Comparison of ENCODE assay signal across 18 cellular contexts in the genomic region with DNA sequence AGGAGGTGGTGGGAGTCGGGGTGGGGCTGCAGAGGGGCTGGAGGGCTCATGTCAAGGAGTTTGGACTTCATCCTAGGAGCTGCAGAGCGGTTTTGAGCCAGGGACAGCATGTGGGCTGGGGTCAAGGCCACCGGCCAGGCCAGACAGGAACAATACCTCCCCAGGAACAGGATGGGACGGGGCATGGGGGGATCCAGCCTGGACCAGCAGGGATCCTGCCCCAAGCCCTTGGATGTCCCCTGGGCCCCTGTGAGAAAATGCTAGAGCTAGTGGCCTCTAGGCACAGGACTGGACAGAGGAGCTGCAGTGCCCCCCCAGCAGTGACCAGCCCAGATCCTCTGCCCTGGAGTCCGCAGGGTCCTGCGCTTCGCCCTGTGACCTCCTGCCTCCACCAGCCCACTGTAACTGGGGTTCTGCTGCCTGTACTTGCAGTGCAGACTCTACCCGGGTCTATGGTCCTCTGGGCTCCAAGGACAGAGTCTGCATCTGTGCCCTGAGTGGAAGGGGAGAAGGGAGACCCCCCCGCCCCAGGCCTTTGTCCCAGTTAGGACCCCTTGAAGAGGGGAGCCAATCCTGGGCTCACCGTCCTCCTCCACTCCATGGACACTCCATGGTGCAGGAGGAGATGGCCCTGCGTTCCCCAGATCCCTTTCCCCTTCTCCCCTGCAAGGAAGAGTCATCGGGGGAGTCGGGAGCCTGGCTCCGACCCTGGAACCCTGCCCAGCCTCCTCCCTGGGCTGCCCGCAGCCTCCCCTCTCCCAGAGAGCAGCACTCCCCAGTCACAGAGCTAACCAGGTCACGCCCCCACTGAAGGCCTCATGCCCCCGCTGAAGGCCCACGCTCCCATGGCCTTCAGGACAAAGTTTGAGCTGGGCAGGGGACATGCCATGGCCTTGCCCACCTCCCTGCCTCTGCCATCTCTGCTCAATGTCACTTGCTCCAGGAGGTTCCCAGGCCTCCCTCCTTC. TPM values are rescaled to one million over a fixed set of nuclear protein-coding genes. Genes with fewer than 3 reads are reported as not detected.
DNase-seq lines count a peak whose midpoint lies in the region; ATAC-seq, FAIRE-seq and TF ChIP-seq lines count a peak whose summit lies in the region.
"Had no signal": no experiment of that assay in that cellular context is flagged by ENCODE, and none has a peak within 500 bp of the region (broad histone marks: within the 10 kb centered on the region; RNA-seq: fewer than 3 reads in every experiment).

No MANE protein-coding gene starts in this region.

- H3K79me2 ChIP-seq in H1 (ENCODE audit: control insufficient read depth in 1 of 2, insufficient read depth in 2 of 2, low read length in 2 of 2), result no peaks in the 10 kb centered on the region

- TF ChIP-seq RAD21 in IMR-90 (IDR thresholded peaks at IDR 0.05; ENCODE audit: low read length) (no peak), H1 (IDR thresholded peaks at IDR 0.05 in 1 of 2, conservative IDR thresholded peaks at IDR 0.05 in 1 of 2; ENCODE audit: low read depth in 2 of 2, low read length in 2 of 2) (no peak)

- 0 out of 2 replicates have a peak, but pooled peaks cover 2% of the 10 kb centered on the region for H3K9me1 ChIP-seq in IMR-90 (ENCODE audit: insufficient read depth, low read length)

- H3K79me1 ChIP-seq in IMR-90 (ENCODE audit: low read depth in 1 of 2, low read length in 2 of 2) (peaks cover 9 to 35% of the 10 kb centered on the region in 2 experiments; a peak in 3 of 4 replicates), H1 (ENCODE audit: low read depth, low read length) (no peaks in the 10 kb centered on the region)

- H3K4me1 ChIP-seq in BLaER1 (peaks cover 52% of the 10 kb centered on the region), IMR-90 (ENCODE audit: control insufficient read depth, insufficient read depth, low read length) (peaks cover 7% of the 10 kb centered on the region; the same call in 1 of the 2 replicates), H1 (replicated peaks in 1 of 4; ENCODE audit: control insufficient read depth in 3 of 4, insufficient read depth in 4 of 4, low read length in 3 of 4) (peaks cover 0 to 19% (median 14%) of the 10 kb centered on the region in 4 experiments; a peak in 6 of 7 replicates), lower lobe of right lung (peaks cover 34% of the 10 kb centered on the region)

- H3K9me3 ChIP-seq in BLaER1, result no peaks in the 10 kb centered on the region; the same call in 1 of the 2 replicates
- H3K9me3 ChIP-seq in IMR-90 (ENCODE audit: control insufficient read depth, insufficient read depth, low read length), result no peaks in the 10 kb centered on the region
- H3K9me3 ChIP-seq in H1 (ENCODE audit: insufficient read depth in 2 of 2, low read depth in 1 of 2, low read length in 1 of 2), result no peaks in the 10 kb centered on the region
- no peaks in the 10 kb centered on the region for H3K9me3 ChIP-seq in lower lobe of right lung

- no peak overlapping the region for H3K14ac ChIP-seq in IMR-90 (replicated peaks; ENCODE audit: low read depth, low read length)
- H3K14ac ChIP-seq in H1 (ENCODE audit: insufficient read length), result no peak overlapping the region

- no peak overlapping the region for H3K18ac ChIP-seq in IMR-90 (ENCODE audit: low read depth, low read length)
- H3K18ac ChIP-seq in H1 (ENCODE audit: extremely low read depth, low read length), result no peak overlapping the region

- DNase-seq in IMR-90 (no peak), H1 (ENCODE audit: low read depth in 1 of 2, low spot score in 2 of 2) (no peak), posterior vena cava (ENCODE audit: low spot score) (peak; percentile 72), brain microvascular endothelial cell (no peak), lower lobe of right lung (no peak)
- DNase-seq: COR-L47, DMS153, EL, NCI-H1417, NCI-H2029, NCI-H2171, NCI-H446, NCI-H69 had no signal

- H4K20me1 ChIP-seq in BLaER1 (peaks cover 59% of the 10 kb centered on the region), IMR-90 (ENCODE audit: insufficient read depth, low read length) (peaks cover 35% of the 10 kb centered on the region), H1 (replicated peaks in 1 of 2; ENCODE audit: control insufficient read depth in 1 of 2, insufficient read depth in 2 of 2, low read length in 2 of 2) (peaks cover 0 to 8% of the 10 kb centered on the region in 2 experiments)

- H3K36me3 ChIP-seq in BLaER1 (peaks cover 24% of the 10 kb centered on the region; the same call in 1 of the 2 replicates), IMR-90 (ENCODE audit: control insufficient read depth, insufficient read depth, low read length) (no peaks in the 10 kb centered on the region; the same call in 1 of the 2 replicates), H1 (ENCODE audit: control insufficient read depth in 2 of 4, insufficient read depth in 4 of 4, low read length in 3 of 4) (no peaks in the 10 kb centered on the region), brain microvascular endothelial cell (replicated peaks) (no peaks in the 10 kb centered on the region), lower lobe of right lung (no peaks in the 10 kb centered on the region)

- H3K4me2 ChIP-seq in BLaER1 (no peak overlapping the region), IMR-90 (ENCODE audit: low read depth, low read length) (no peak overlapping the region), H1 (ENCODE audit: insufficient read depth in 1 of 2, low read depth in 2 of 2, low read length in 2 of 2) (no peak overlapping the region)

- no TSS peak for BruUV-seq in IMR-90 (replicated peaks; lab: Mats Ljungman, UMichigan)

- TF ChIP-seq EP300 in H1 (IDR thresholded peaks at IDR 0.05; ENCODE audit: borderline replicate concordance in 1 of 2, low read depth in 2 of 2, low read length in 2 of 2), result no peak

- POLR2A ChIA-PET in IMR-90 (lab: Charles Lee; ENCODE audit: unreplicated experiment) (no interaction called here), H1 (lab: Charles Lee; ENCODE audit: partially characterized antibody) (interaction anchor here (0.6 to 6.0 kb wide), 6 partner anchors 12 to 246 kb away, joined by 3 to 26 read pairs (median 5); a partner anchor contains a TSS)

- H3K23ac ChIP-seq in IMR-90 (ENCODE audit: low read depth, low read length), result no peak overlapping the region
- no peak overlapping the region for H3K23ac ChIP-seq in H1 (ENCODE audit: insufficient read length)

- H2BK20ac ChIP-seq in IMR-90 (ENCODE audit: low read depth, low read length) (no peak overlapping the region), H1 (ENCODE audit: low read length) (no peak overlapping the region)

- no peak overlapping the region for H3K4me3 ChIP-seq in BLaER1
- H3K4me3 ChIP-seq in IMR-90 (ENCODE audit: insufficient read depth, low read depth, low read length), result no peak overlapping the region
- no peak overlapping the region for H3K4me3 ChIP-seq in H1 (ENCODE audit: extremely low read depth in 1 of 4, insufficient read depth in 2 of 4, low read depth in 3 of 4, low read length in 4 of 4)
- H3K4me3 ChIP-seq in brain microvascular endothelial cell (ENCODE audit: low read depth, low read length), result no peak overlapping the region
- no peak overlapping the region for H3K4me3 ChIP-seq in lower lobe of right lung
- H3K4me3 ChIP-seq: HAP-1, SJSA1 had no signal

- TF ChIP-seq CTCF in IMR-90 (conservative IDR thresholded peaks at IDR 0.05; ENCODE audit: low read depth, low read length), result no peak
- no peak for TF ChIP-seq CTCF in H1 (IDR thresholded peaks at IDR 0.05; ENCODE audit: control extremely low read depth in 1 of 3, insufficient read depth in 1 of 3, low read depth in 1 of 3, low read length in 3 of 3)
- TF ChIP-seq CTCF in brain microvascular endothelial cell (IDR thresholded peaks at IDR 0.05; ENCODE audit: low read depth, low read length, missing control alignments), result no peak
- no peak for TF ChIP-seq CTCF in lower lobe of right lung (IDR thresholded peaks at IDR 0.05)

- WGBS in IMR-90 (ENCODE audit: extremely low coverage in 2 of 2, insufficient read length in 1 of 2), 2 experiments, result 80% methylated on average over 1 of the region's 18 CpGs; no CpG with 5 or more reads in 1 of the 2 experiments
- WGBS in H1 (ENCODE audit: extremely low coverage in 1 of 2, insufficient coverage in 1 of 2, insufficient read length in 1 of 2, insufficient replicate concordance in 2 of 2, low coverage in 1 of 2, low lambda C conversion rate in 2 of 2, missing lambda C conversion rate in 1 of 2), 2 experiments, result 89% methylated on average over 13 of the region's 18 CpGs; no CpG with 5 or more reads in 1 of the 2 experiments

- H2BK120ac ChIP-seq in IMR-90 (ENCODE audit: low read depth, low read length) (no peak overlapping the region), H1 (replicated peaks; ENCODE audit: low read depth, low read length) (no peak overlapping the region)

- no peak overlapping the region for H4K91ac ChIP-seq in IMR-90 (ENCODE audit: insufficient read depth, low read depth, low read length)
- H4K91ac ChIP-seq in H1 (replicated peaks; ENCODE audit: insufficient read length, low read length), result no peak overlapping the region

- H2AFZ ChIP-seq in IMR-90 (replicated peaks; ENCODE audit: low read length, poor library complexity) (peak overlapping the region; percentile 32), H1 (ENCODE audit: low read length) (no peak overlapping the region)

- H2BK15ac ChIP-seq in IMR-90 (ENCODE audit: low read depth, low read length) (no peak overlapping the region), H1 (ENCODE audit: low read length) (0 out of 2 replicates have a peak overlapping the region, but pooled peaks have one; percentile 61)

- peaks cover 11% of the 10 kb centered on the region for H3K23me2 ChIP-seq in H1 (ENCODE audit: low read depth, low read length)

- no peak overlapping the region for H4K5ac ChIP-seq in IMR-90 (ENCODE audit: low read depth, low read length)
- no peak overlapping the region for H4K5ac ChIP-seq in H1 (ENCODE audit: insufficient read length, low read depth, low read length)

- in situ Hi-C loops in IMR-90 (cut with MboI; ENCODE audit: low sequenced_read_pairs) (loop anchor here (5.0 kb wide), 1 partner anchor 133 kb away; a partner anchor contains a TSS), brain microvascular endothelial cell (cut with HindIII; ENCODE audit: low pct_ligation_motif_present, low sequenced_read_pairs) (loop anchor here (25.0 kb wide), 1 partner anchor 123 kb away; a partner anchor contains a TSS)

- dilution Hi-C loops in IMR-90 (cut with HindIII; ENCODE audit: low sequenced_read_pairs, unreplicated experiment), result no loop called here

- peak overlapping the region; percentile 60; the same call in 1 of the 2 replicates for H2BK12ac ChIP-seq in H1 (ENCODE audit: low read depth, low read length)

- H4K8ac ChIP-seq in IMR-90 (ENCODE audit: low read depth in 2 of 2, low read length in 2 of 2), result no peak overlapping the region
- H4K8ac ChIP-seq in H1 (ENCODE audit: extremely low read depth, insufficient read depth, low read length), result peak overlapping the region; percentile 32; the same call in 1 of the 2 replicates

- 0 out of 2 replicates have a peak overlapping the region, but pooled peaks have one; percentile 29 for H3K9ac ChIP-seq in BLaER1
- no peak overlapping the region for H3K9ac ChIP-seq in IMR-90 (ENCODE audit: low read depth, low read length)
- H3K9ac ChIP-seq in H1 (replicated peaks in 1 of 4; ENCODE audit: extremely low read depth in 1 of 4, low read depth in 3 of 4, low read length in 3 of 4), result no peak overlapping the region

- H2AK9ac ChIP-seq in IMR-90 (replicated peaks; ENCODE audit: low read depth, low read length, poor library complexity), result peak overlapping the region; percentile 82

- H3K27ac ChIP-seq in BLaER1 (peak overlapping the region; percentile 22; the same call in 1 of the 2 replicates), IMR-90 (ENCODE audit: insufficient read depth, low read length) (no peak overlapping the region), H1 (ENCODE audit: low read depth, low read length) (no peak overlapping the region), brain microvascular endothelial cell (no peak overlapping the region), lower lobe of right lung (no peak overlapping the region)
- H3K27ac ChIP-seq: SJSA1 had no signal

- no peak for ATAC-seq in IMR-90 (ENCODE audit: low read depth)
- ATAC-seq in lower lobe of right lung, result no peak
- no peak for ATAC-seq in HG03097 (IDR thresholded peaks at IDR 0.05; ENCODE audit: low FRiP score, unreplicated experiment)

- H3K4ac ChIP-seq in IMR-90 (ENCODE audit: low read depth, low read length), result no peak overlapping the region
- no peak overlapping the region for H3K4ac ChIP-seq in H1 (replicated peaks; ENCODE audit: insufficient read length, low read depth, low read length)

- TF ChIP-seq POLR2A in IMR-90 (IDR thresholded peaks at IDR 0.05; ENCODE audit: low read depth, low read length) (no peak), H1 (IDR thresholded peaks at IDR 0.05; ENCODE audit: control extremely low read depth in 1 of 2, low read depth in 2 of 2, low read length in 2 of 2) (no peak)

- H3K27me3 ChIP-seq in BLaER1 (no peaks in the 10 kb centered on the region), IMR-90 (ENCODE audit: control insufficient read depth, insufficient read depth, low read length) (no peaks in the 10 kb centered on the region), H1 (replicated peaks in 1 of 4; ENCODE audit: control insufficient read depth in 3 of 4, extremely low read depth in 1 of 4, insufficient read depth in 3 of 4, low read length in 3 of 4) (no peaks in the 10 kb centered on the region), brain microvascular endothelial cell (replicated peaks) (no peaks in the 10 kb centered on the region), lower lobe of right lung (ENCODE audit: low read depth) (no peaks in the 10 kb centered on the region)
- H3K27me3 ChIP-seq: SJSA1 had no signal

- intact Hi-C loops in IMR-90 (cut with micrococcal nuclease), result no loop called here
- intact Hi-C loops in posterior vena cava (cut with DNase I), result loop anchor here in 1 of 2 donors (10.0 kb wide), 1 partner anchor 70 kb away; a partner anchor contains a TSS
- intact Hi-C loops in lower lobe of right lung (cut with DNase I), result no loop called here

- H2AK5ac ChIP-seq in IMR-90 (ENCODE audit: low read depth, low read length) (no peak overlapping the region), H1 (ENCODE audit: low read depth, low read length) (no peak overlapping the region; the same call in 1 of the 2 replicates)

- H2BK5ac ChIP-seq in IMR-90 (ENCODE audit: low read depth, low read length, poor library complexity, severe bottlenecking) (no peak overlapping the region), H1 (ENCODE audit: low read depth, low read length) (no peak overlapping the region; the same call in 1 of the 2 replicates)

- H3K56ac ChIP-seq in IMR-90 (ENCODE audit: extremely low read depth, insufficient read depth, low read length) (no peak overlapping the region), H1 (replicated peaks; ENCODE audit: insufficient read length, low read depth, low read length) (no peak overlapping the region)

- no peak for FAIRE-seq in H1 (lab: Jason Lieb, UNC)
- FAIRE-seq: GM19239 had no signal

- CTCF ChIA-PET in IMR-90 (lab: Yijun Ruan, JAX) (no interaction called here), H1 (lab: Charles Lee; ENCODE audit: partially characterized antibody) (interaction anchor here (1.0 to 16.6 kb wide), 6 partner anchors 11 to 135 kb away, joined by 3 to 251 read pairs (median 8); no protein-coding TSS in a partner anchor)

RNA-seq across cellular contexts. Expression of a gene that starts 3.0 kb away (rescaled TPM):
- total RNA-seq in IMR-90 (2012; rRNA removed), result 5.6 and 7.3 TPM in 2 replicates
- polyA plus RNA-seq in IMR-90 (2012; rRNA removed), result 12.9 and 14.5 TPM in 2 replicates
- 12.4 and 23.8 TPM in 2 replicates for polyA plus RNA-seq in IMR-90 (2012; cell fraction: cytosol; rRNA removed)
- 46.2 and 104 TPM in 2 replicates for polyA plus RNA-seq in IMR-90 (2012; cell fraction: nucleus; rRNA removed; ENCODE audit: low replicate concordance)
- total RNA-seq in H1 (2021; fragmentation: NEBNext Ultra II Directional; extraction: Animal tissue kit (Norgen Biotek cat#: 25700)), result 7.7 and 10.3 TPM in 2 replicates
- 6.5 and 10.3 TPM in 2 replicates for polyA plus RNA-seq in H1 (2011; rRNA removed)
- polyA plus RNA-seq in H1 (2011; cell fraction: cytosol; rRNA removed), result 10.7 TPM
- polyA plus RNA-seq in H1 (2011; cell fraction: nucleus; rRNA removed), result 27.9 TPM
- polyA plus RNA-seq in H1 (2012, experiment 1 of 2), result 3.9 to 8.1 TPM (median 7.3 TPM) in 4 replicates
- 5.9 TPM for polyA plus RNA-seq in H1 (2012, experiment 2 of 2)
- 5.5 TPM for polyA plus RNA-seq in H1 (2013, experiment 1 of 2)
- 4.8 TPM for polyA plus RNA-seq in H1 (2013, experiment 2 of 2)
- 0.78 and 1.5 TPM in 2 replicates for polyA minus RNA-seq in H1 (2011; rRNA and poly(A)+ RNA removed)
- 4.9 TPM for polyA minus RNA-seq in H1 (2011; cell fraction: cytosol; rRNA and poly(A)+ RNA removed)
- polyA minus RNA-seq in H1 (2011; cell fraction: nucleus; rRNA and poly(A)+ RNA removed), result 7.6 TPM
- total RNA-seq in posterior vena cava, result 1 to 10 TPM; 5.4 to 6.1 TPM
- 10.8 TPM for total RNA-seq in lower lobe of right lung

RNA-seq across cellular contexts. Expression of a gene that starts 11.1 kb away (rescaled TPM):
- total RNA-seq in IMR-90 (2012; rRNA removed) (115 and 116 TPM in 2 replicates), posterior vena cava (10 to 100 TPM; 81.8 to 91.9 TPM), lower lobe of right lung (101 TPM)
- polyA plus RNA-seq in IMR-90 (2012; rRNA removed) (239 and 277 TPM in 2 replicates), H1 (2011; rRNA removed) (428 and 479 TPM in 2 replicates)
- 256 and 277 TPM in 2 replicates for polyA plus RNA-seq in IMR-90 (2012; cell fraction: cytosol; rRNA removed)
- 79.4 and 122 TPM in 2 replicates for polyA plus RNA-seq in IMR-90 (2012; cell fraction: nucleus; rRNA removed; ENCODE audit: low replicate concordance)
- total RNA-seq in H1 (2021; fragmentation: NEBNext Ultra II Directional; extraction: Animal tissue kit (Norgen Biotek cat#: 25700)), result 272 and 279 TPM in 2 replicates
- 409 TPM for polyA plus RNA-seq in H1 (2011; cell fraction: cytosol; rRNA removed)
- polyA plus RNA-seq in H1 (2011; cell fraction: nucleus; rRNA removed), result 296 TPM
- 186 to 280 TPM (median 269 TPM) in 4 replicates for polyA plus RNA-seq in H1 (2012, experiment 1 of 2)
- polyA plus RNA-seq in H1 (2012, experiment 2 of 2), result 318 TPM
- 258 TPM for polyA plus RNA-seq in H1 (2013, experiment 1 of 2)
- 262 TPM for polyA plus RNA-seq in H1 (2013, experiment 2 of 2)
- polyA minus RNA-seq in H1 (2011; rRNA and poly(A)+ RNA removed), result 147 and 156 TPM in 2 replicates
- polyA minus RNA-seq in H1 (2011; cell fraction: cytosol; rRNA and poly(A)+ RNA removed), result 108 TPM
- 91.3 TPM for polyA minus RNA-seq in H1 (2011; cell fraction: nucleus; rRNA and poly(A)+ RNA removed)

RNA-seq across cellular contexts. Expression of a gene that starts 11.1 kb away (rescaled TPM):
- 15.6 and 18.5 TPM in 2 replicates for total RNA-seq in IMR-90 (2012; rRNA removed)
- polyA plus RNA-seq in IMR-90 (2012; rRNA removed), result 60.8 and 71.1 TPM in 2 replicates
- 84.6 and 99.1 TPM in 2 replicates for polyA plus RNA-seq in IMR-90 (2012; cell fraction: cytosol; rRNA removed)
- 302 and 389 TPM in 2 replicates for polyA plus RNA-seq in IMR-90 (2012; cell fraction: nucleus; rRNA removed; ENCODE audit: low replicate concordance)
- 18.8 and 20.5 TPM in 2 replicates for total RNA-seq in H1 (2021; fragmentation: NEBNext Ultra II Directional; extraction: Animal tissue kit (Norgen Biotek cat#: 25700))
- polyA plus RNA-seq in H1 (2011; rRNA removed), result 33.8 and 40.4 TPM in 2 replicates
- 52.6 TPM for polyA plus RNA-seq in H1 (2011; cell fraction: cytosol; rRNA removed)
- polyA plus RNA-seq in H1 (2011; cell fraction: nucleus; rRNA removed), result 81.7 TPM
- 19.8 to 29.6 TPM (median 28.3 TPM) in 4 replicates for polyA plus RNA-seq in H1 (2012, experiment 1 of 2)
- polyA plus RNA-seq in H1 (2012, experiment 2 of 2), result 14.1 TPM
- polyA plus RNA-seq in H1 (2013, experiment 1 of 2), result 18.6 TPM
- 17.5 TPM for polyA plus RNA-seq in H1 (2013, experiment 2 of 2)
- 12.4 and 12.6 TPM in 2 replicates for polyA minus RNA-seq in H1 (2011; rRNA and poly(A)+ RNA removed)
- 11.3 TPM for polyA minus RNA-seq in H1 (2011; cell fraction: cytosol; rRNA and poly(A)+ RNA removed)
- 20.1 TPM for polyA minus RNA-seq in H1 (2011; cell fraction: nucleus; rRNA and poly(A)+ RNA removed)
- total RNA-seq in posterior vena cava, result 10 to 100 TPM; 17.4 to 18.6 TPM
- total RNA-seq in lower lobe of right lung, result 41.6 TPM

RNA-seq across cellular contexts. Expression of a gene that starts 36.8 kb away (rescaled TPM):
- total RNA-seq in IMR-90 (2012; rRNA removed) (164 and 303 TPM in 2 replicates), posterior vena cava (10 to 100 TPM; 72.4 to 95.7 TPM), lower lobe of right lung (108 TPM)
- polyA plus RNA-seq in IMR-90 (2012; rRNA removed) (251 and 253 TPM in 2 replicates), H1 (2011; rRNA removed) (225 and 357 TPM in 2 replicates)
- polyA plus RNA-seq in IMR-90 (2012; cell fraction: cytosol; rRNA removed), result 241 and 386 TPM in 2 replicates
- polyA plus RNA-seq in IMR-90 (2012; cell fraction: nucleus; rRNA removed; ENCODE audit: low replicate concordance), result 123 and 180 TPM in 2 replicates
- total RNA-seq in H1 (2021; fragmentation: NEBNext Ultra II Directional; extraction: Animal tissue kit (Norgen Biotek cat#: 25700)), result 116 and 119 TPM in 2 replicates
- polyA plus RNA-seq in H1 (2011; cell fraction: cytosol; rRNA removed), result 233 TPM
- polyA plus RNA-seq in H1 (2011; cell fraction: nucleus; rRNA removed), result 287 TPM
- 71.3 to 172 TPM (median 159 TPM) in 4 replicates for polyA plus RNA-seq in H1 (2012, experiment 1 of 2)
- polyA plus RNA-seq in H1 (2012, experiment 2 of 2), result 312 TPM
- 320 TPM for polyA plus RNA-seq in H1 (2013, experiment 1 of 2)
- 368 TPM for polyA plus RNA-seq in H1 (2013, experiment 2 of 2)
- 177 and 184 TPM in 2 replicates for polyA minus RNA-seq in H1 (2011; rRNA and poly(A)+ RNA removed)
- 176 TPM for polyA minus RNA-seq in H1 (2011; cell fraction: cytosol; rRNA and poly(A)+ RNA removed)
- polyA minus RNA-seq in H1 (2011; cell fraction: nucleus; rRNA and poly(A)+ RNA removed), result 115 TPM

RNA-seq across cellular contexts. Expression of a gene that starts 43.1 kb away (rescaled TPM):
- total RNA-seq in IMR-90 (2012; rRNA removed) (1.1 TPM in 2 replicates), posterior vena cava (10 to 100 TPM; 11.3 to 13.4 TPM), lower lobe of right lung (16.2 TPM)
- polyA plus RNA-seq in IMR-90 (2012; rRNA removed) (6.5 and 7.6 TPM in 2 replicates), H1 (2011; rRNA removed) (46.1 and 66.5 TPM in 2 replicates)
- 8.3 and 12.9 TPM in 2 replicates for polyA plus RNA-seq in IMR-90 (2012; cell fraction: cytosol; rRNA removed)
- polyA plus RNA-seq in IMR-90 (2012; cell fraction: nucleus; rRNA removed; ENCODE audit: low replicate concordance), result 12.4 and 21.2 TPM in 2 replicates
- total RNA-seq in H1 (2021; fragmentation: NEBNext Ultra II Directional; extraction: Animal tissue kit (Norgen Biotek cat#: 25700)), result 20.6 and 24.4 TPM in 2 replicates
- 51.6 TPM for polyA plus RNA-seq in H1 (2011; cell fraction: cytosol; rRNA removed)
- polyA plus RNA-seq in H1 (2011; cell fraction: nucleus; rRNA removed), result 82.0 TPM
- polyA plus RNA-seq in H1 (2012, experiment 1 of 2), result 20.9 to 27.7 TPM (median 23.7 TPM) in 4 replicates
- 29.1 TPM for polyA plus RNA-seq in H1 (2012, experiment 2 of 2)
- polyA plus RNA-seq in H1 (2013, experiment 1 of 2), result 36.7 TPM
- polyA plus RNA-seq in H1 (2013, experiment 2 of 2), result 35.2 TPM
- polyA minus RNA-seq in H1 (2011; rRNA and poly(A)+ RNA removed), result 11.1 and 11.2 TPM in 2 replicates
- polyA minus RNA-seq in H1 (2011; cell fraction: cytosol; rRNA and poly(A)+ RNA removed), result 12.8 TPM
- 22.4 TPM for polyA minus RNA-seq in H1 (2011; cell fraction: nucleus; rRNA and poly(A)+ RNA removed)
